In genomic region chr10:133520193-133520738, GRCh38 we compare ENCODE assay signal across 8 cellular contexts. TPM values are rescaled to one million over a fixed set of nuclear protein-coding genes. Genes with fewer than 3 reads are reported as not detected.
A peak's percentile ranks its signal among the peaks of the same experiment; 100 is the strongest.
DNase-seq lines count a peak whose midpoint lies in the region; ATAC-seq and TF ChIP-seq lines count a peak whose summit lies in the region.

No MANE protein-coding gene starts in this region.

- CTCF ChIA-PET in HCT116 (lab: Charles Lee) = interaction anchor here (0.7 to 1.0 kb wide), 2 partner anchors 11 to 191 kb away, joined by 3 read pairs; no protein-coding TSS in a partner anchor

- H3K27ac ChIP-seq in HCT116 (ENCODE audit: low read depth, low read length) = 0 out of 2 replicates have a peak overlapping the region, but pooled peaks have one; percentile 35
- peak overlapping the region; percentile 24; the same call in 1 of the 2 replicates for H3K27ac ChIP-seq in WERI-Rb-1
- no peak overlapping the region for H3K27ac ChIP-seq in breast epithelium

- peak; percentile 27 for DNase-seq in NCI-H1092 treated with DMSO at 0.1 percent for 48 hours (lab: John Stamatoyannopoulos, UW)
- no peak for DNase-seq in NCI-H1092 (lab: John Stamatoyannopoulos, UW)
- DNase-seq in HCT116 (ENCODE audit: low read depth, low spot score) = peak; percentile 39
- DNase-seq in NB4 (ENCODE audit: low read depth) = peak; percentile 95
- DNase-seq in WERI-Rb-1 = peak; percentile 79
- peak; percentile 62 to 81 for DNase-seq in breast epithelium (ENCODE audit: low spot score in 2 of 2)
- DNase-seq in left colon = peak; percentile 79 to 91
- DNase-seq in stimulated activated CD4-positive, alpha-beta T cell treated with anti-CD3 and anti-CD28 coated beads, Interleukin-4, amount 100 ng/mL, for 24 hours = peak; percentile 94

- H3K36me3 ChIP-seq in HCT116 (ENCODE audit: control insufficient read depth in 1 of 2, insufficient read depth in 2 of 2, low read length in 2 of 2) = no peaks in the 10 kb centered on the region
- no peaks in the 10 kb centered on the region for H3K36me3 ChIP-seq in WERI-Rb-1
- H3K36me3 ChIP-seq in breast epithelium = no peaks in the 10 kb centered on the region

- no TSS peak for BruUV-seq in HCT116 (replicated peaks; lab: Mats Ljungman, UMichigan)

- RAD21 ChIA-PET in HCT116 (lab: Charles Lee; ENCODE audit: low non-redundant PET in 1 of 2, low total read pairs in 2 of 2, uncharacterized antibody in 2 of 2, unreplicated experiment in 2 of 2) = no interaction called here

- no peaks in the 10 kb centered on the region for H3K27me3 ChIP-seq in HCT116 (ENCODE audit: insufficient read depth, low read length)
- H3K27me3 ChIP-seq in WERI-Rb-1 (ENCODE audit: insufficient read depth, low read depth, severe bottlenecking) = no peaks in the 10 kb centered on the region
- H3K27me3 ChIP-seq in breast epithelium = no peaks in the 10 kb centered on the region

- H3K4me2 ChIP-seq in HCT116 (ENCODE audit: low read length) = peak overlapping the region; percentile 83

- H3K9me3 ChIP-seq in HCT116 (ENCODE audit: control insufficient read depth in 1 of 2, insufficient read depth in 1 of 2, low read depth in 1 of 2, low read length in 2 of 2) (no peaks in the 10 kb centered on the region), WERI-Rb-1 (ENCODE audit: severe bottlenecking) (peaks cover 7% of the 10 kb centered on the region), breast epithelium (peaks cover 0 to 23% of the 10 kb centered on the region in 2 donors)

- H3K9ac ChIP-seq in HCT116 (ENCODE audit: low read length) = peak overlapping the region; percentile 68

- intact Hi-C loops in HCT116 (cut with micrococcal nuclease) (no loop called here), breast epithelium (cut with DNase I; ENCODE audit: low total_unique reads) (no loop called here), left colon (cut with DNase I, micrococcal nuclease) (no loop called here)

- H3K4me3 ChIP-seq in HCT116 (replicated peaks in 1 of 2; ENCODE audit: low read depth in 1 of 2, low read length in 2 of 2) = peak overlapping the region; percentile 54 to 65
- peak overlapping the region; percentile 60 for H3K4me3 ChIP-seq in NB4 (ENCODE audit: low read depth, low read length)
- peak overlapping the region; percentile 32 for H3K4me3 ChIP-seq in WERI-Rb-1 (ENCODE audit: low read depth, low read length)
- H3K4me3 ChIP-seq in breast epithelium = peak overlapping the region; percentile 22 to 63 (median 48)

- H3K4me1 ChIP-seq in HCT116 (ENCODE audit: control insufficient read depth in 1 of 2, insufficient read depth in 2 of 2, low read length in 2 of 2) (peaks cover 2 to 28% of the 10 kb centered on the region in 2 experiments; a peak in 2 of 4 replicates), breast epithelium (no peaks in the 10 kb centered on the region)

- no peaks in the 10 kb centered on the region for H3K79me2 ChIP-seq in HCT116 (ENCODE audit: insufficient read depth, low read length)

- ATAC-seq in HCT116 (peak; percentile 97), left colon (peak; percentile 99)

- TF ChIP-seq POLR2A in HCT116 (IDR thresholded peaks at IDR 0.05; ENCODE audit: borderline replicate concordance, extremely low read depth, insufficient read depth, insufficient read length) = no peak
- peak; percentile 82 for TF ChIP-seq POLR2A in NB4 (IDR thresholded peaks at IDR 0.05; ENCODE audit: extremely low read depth, insufficient read length)
- TF ChIP-seq POLR2A in breast epithelium (IDR thresholded peaks at IDR 0.05) = no peak

- H4K20me1 ChIP-seq in HCT116 (ENCODE audit: insufficient read depth) = no peaks in the 10 kb centered on the region

- no peak overlapping the region for H2AFZ ChIP-seq in HCT116 (ENCODE audit: low read depth, low read length, poor library complexity, severe bottlenecking)

- POLR2A ChIA-PET in HCT116 (lab: Charles Lee) = no interaction called here

- TF ChIP-seq RAD21 in HCT116 (IDR thresholded peaks at IDR 0.05; ENCODE audit: low read depth) = peak; percentile 45; the same call in 1 of the 2 replicates

- peak; percentile 69 to 76 (median 76); a peak in 5 of 6 replicates for TF ChIP-seq CTCF in HCT116 (IDR thresholded peaks at IDR 0.05 in 2 of 3, conservative IDR thresholded peaks at IDR 0.05 in 1 of 3; ENCODE audit: borderline replicate concordance in 1 of 3, insufficient read depth in 1 of 3, low read depth in 2 of 3, low read length in 2 of 3)
- TF ChIP-seq CTCF in NB4 (IDR thresholded peaks at IDR 0.05; ENCODE audit: low read depth, low read length) = peak; percentile 90
- peak; percentile 70 for TF ChIP-seq CTCF in WERI-Rb-1 (IDR thresholded peaks at IDR 0.05; ENCODE audit: low read depth, low read length)
- TF ChIP-seq CTCF in breast epithelium (IDR thresholded peaks at IDR 0.05) = peak in 2 of 3 donors; percentile 64 to 73

- no peaks in the 10 kb centered on the region for H3K9me2 ChIP-seq in HCT116 (ENCODE audit: insufficient read depth)

TF ChIP-seq in HCT116, 20 proteins besides CTCF, POLR2A, EP300 and RAD21 (continues in another document):
- no peak for TF ChIP-seq JUND (IDR thresholded peaks at IDR 0.05)
- TF ChIP-seq ZBTB33 (IDR thresholded peaks at IDR 0.05; ENCODE audit: extremely low read depth, insufficient replicate concordance, low read length) = no peak
- TF ChIP-seq POLR2AphosphoS5 (IDR thresholded peaks at IDR 0.05; ENCODE audit: low read depth, low read length) = peak; percentile 89
- no peak for TF ChIP-seq ATF3 (IDR thresholded peaks at IDR 0.05)
- peak; percentile 72 for TF ChIP-seq YY1 (IDR thresholded peaks at IDR 0.05; ENCODE audit: extremely low read depth, insufficient replicate concordance, low read depth, low read length)
- no peak for TF ChIP-seq SRF (IDR thresholded peaks at IDR 0.05; ENCODE audit: low read depth)
- TF ChIP-seq EZH2phosphoT487 (IDR thresholded peaks at IDR 0.05; ENCODE audit: borderline replicate concordance) = no peak
- TF ChIP-seq FOSL1 (IDR thresholded peaks at IDR 0.05; ENCODE audit: low read depth) = no peak
- peak; percentile 92 for TF ChIP-seq ELF1 (IDR thresholded peaks at IDR 0.05; ENCODE audit: borderline replicate concordance, low read depth)
- peak; percentile 30; the same call in 1 of the 2 replicates for TF ChIP-seq SIN3A (IDR thresholded peaks at IDR 0.05; ENCODE audit: low read depth)
- TF ChIP-seq CEBPB (IDR thresholded peaks at IDR 0.05; ENCODE audit: low read depth) = no peak
- no peak for TF ChIP-seq REST (IDR thresholded peaks at IDR 0.05; ENCODE audit: low read depth)
- TF ChIP-seq SP1 (IDR thresholded peaks at IDR 0.05; ENCODE audit: low read depth) = no peak
- no peak for TF ChIP-seq EZH2 (IDR thresholded peaks at IDR 0.05)
- TF ChIP-seq ZFX (IDR thresholded peaks at IDR 0.05) = no peak
- peak; percentile 66; the same call in 1 of the 2 replicates for TF ChIP-seq MAX (IDR thresholded peaks at IDR 0.05)
- TF ChIP-seq ZNF274 (IDR thresholded peaks at IDR 0.05; ENCODE audit: low read depth, low read length) = no peak

RNA-seq across cellular contexts. Expression of gene CYP2E1, which starts 6.9 kb away (rescaled TPM):
- total RNA-seq in HCT116 (2021; ENCODE audit: unreplicated experiment) = 1.5 TPM
- 0.61 and 0.98 TPM in 2 replicates for polyA plus RNA-seq in HCT116 (2012)
- 1 to 10 TPM in 1 of 3 donors, under 1 TPM in 2; 0.96 to 3.4 (median 0.98) TPM for total RNA-seq in breast epithelium
- total RNA-seq in left colon = under 1 TPM; 0.67 to 0.92 TPM

RNA-seq across cellular contexts. Expression of gene SYCE1, which starts 45.1 kb away (rescaled TPM):
- total RNA-seq in HCT116 (2021; ENCODE audit: unreplicated experiment) (not detected), breast epithelium (1 to 10 TPM in 2 of 3 donors, not detected in 1; 3.9 to 5.4 TPM), left colon (not detected)
- 0.07 and 0.11 TPM in 2 replicates for polyA plus RNA-seq in HCT116 (2012)

Comparison
In these comparisons a context has a peak if more than half of its experiments do, and no peak if none do; other contexts are left out.
1. H3K27ac ChIP-seq: peak in HCT116 (single experiment) and WERI-Rb-1 (single experiment); none in breast epithelium (0 of 2).
2. Peak in every context shown above with its lines, with median percentiles within 50 percentile points of each other: H3K4me3 ChIP-seq and CTCF ChIP-seq.